Comparison of ENCODE assay signal across 8 cellular contexts in the genomic region with DNA sequence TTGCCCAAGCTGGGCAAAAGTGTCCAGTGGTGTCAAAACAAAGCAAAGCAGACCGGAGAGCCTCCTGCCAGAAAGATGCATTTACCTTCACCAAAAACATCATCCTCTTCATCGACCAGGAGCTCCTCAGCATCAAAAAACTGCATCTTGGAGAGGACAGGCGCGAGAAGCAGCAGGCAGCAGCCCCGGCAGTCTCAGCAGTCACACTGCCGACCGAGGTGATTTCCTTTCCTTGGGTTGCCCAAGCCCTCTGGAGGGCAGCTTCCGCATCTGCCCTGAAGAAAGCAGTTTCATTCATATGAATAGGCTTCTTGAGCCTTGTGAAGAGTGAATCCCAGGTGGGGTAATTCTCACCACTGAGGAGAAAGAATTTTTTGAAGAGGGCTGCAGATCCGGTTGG. TPM values are rescaled to one million over a fixed set of nuclear protein-coding genes. Genes with fewer than 3 reads are reported as not detected.
DNase-seq lines count a peak whose midpoint lies in the region; ATAC-seq and TF ChIP-seq lines count a peak whose summit lies in the region.

A gene with protein sequence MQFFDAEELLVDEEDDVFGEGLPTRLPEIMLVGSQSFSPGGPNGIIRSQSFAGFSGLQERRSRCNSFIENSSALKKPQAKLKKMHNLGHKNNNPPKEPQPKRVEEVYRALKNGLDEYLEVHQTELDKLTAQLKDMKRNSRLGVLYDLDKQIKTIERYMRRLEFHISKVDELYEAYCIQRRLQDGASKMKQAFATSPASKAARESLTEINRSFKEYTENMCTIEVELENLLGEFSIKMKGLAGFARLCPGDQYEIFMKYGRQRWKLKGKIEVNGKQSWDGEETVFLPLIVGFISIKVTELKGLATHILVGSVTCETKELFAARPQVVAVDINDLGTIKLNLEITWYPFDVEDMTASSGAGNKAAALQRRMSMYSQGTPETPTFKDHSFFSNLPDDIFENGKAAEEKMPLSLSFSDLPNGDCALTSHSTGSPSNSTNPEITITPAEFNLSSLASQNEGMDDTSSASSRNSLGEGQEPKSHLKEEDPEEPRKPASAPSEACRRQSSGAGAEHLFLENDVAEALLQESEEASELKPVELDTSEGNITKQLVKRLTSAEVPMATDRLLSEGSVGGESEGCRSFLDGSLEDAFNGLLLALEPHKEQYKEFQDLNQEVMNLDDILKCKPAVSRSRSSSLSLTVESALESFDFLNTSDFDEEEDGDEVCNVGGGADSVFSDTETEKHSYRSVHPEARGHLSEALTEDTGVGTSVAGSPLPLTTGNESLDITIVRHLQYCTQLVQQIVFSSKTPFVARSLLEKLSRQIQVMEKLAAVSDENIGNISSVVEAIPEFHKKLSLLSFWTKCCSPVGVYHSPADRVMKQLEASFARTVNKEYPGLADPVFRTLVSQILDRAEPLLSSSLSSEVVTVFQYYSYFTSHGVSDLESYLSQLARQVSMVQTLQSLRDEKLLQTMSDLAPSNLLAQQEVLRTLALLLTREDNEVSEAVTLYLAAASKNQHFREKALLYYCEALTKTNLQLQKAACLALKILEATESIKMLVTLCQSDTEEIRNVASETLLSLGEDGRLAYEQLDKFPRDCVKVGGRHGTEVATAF (minus strand): TSS at position 208 of the 400 bp plus-strand sequence. CDS start 62 bp downstream, at position 146.

- no peak within 1 kb of the TSS for H3K27ac ChIP-seq in WERI-Rb-1

- H3K9me3 Mint-ChIP-seq in T-helper 1 cell treated with Interleukin-12 subunit alpha and Interleukin-12 subunit beta and Interleukin-4 antibody, amounts not matched to agents 30 μg/mL and 1 μg/mL, for 36 hours = no peaks in the 10 kb centered on the region
- H3K9me3 Mint-ChIP-seq in natural killer cell treated with Interleukin-12 subunit alpha and Interleukin-12 subunit beta and Interleukin-15 and Interleukin-18, amount 100 ng/mL, for 72 hours = no peaks in the 10 kb centered on the region

- peak; percentile 28 for ATAC-seq in HG02885 (IDR thresholded peaks at IDR 0.05; ENCODE audit: poor library complexity, unreplicated experiment)
- peak; percentile 73 to 82 for ATAC-seq in natural killer cell treated with Interleukin-12 subunit alpha and Interleukin-12 subunit beta and Interleukin-15 and Interleukin-18, amount 100 ng/mL, for 72 hours

- H3K4me1 Mint-ChIP-seq in T-helper 1 cell treated with Interleukin-12 subunit alpha and Interleukin-12 subunit beta and Interleukin-4 antibody, amounts not matched to agents 30 μg/mL and 1 μg/mL, for 36 hours (ENCODE audit: low read depth) = peaks cover 61% of the 10 kb centered on the region
- H3K4me1 Mint-ChIP-seq in natural killer cell treated with Interleukin-12 subunit alpha and Interleukin-12 subunit beta and Interleukin-15 and Interleukin-18, amount 100 ng/mL, for 72 hours (ENCODE audit: low read depth in 2 of 2) = peaks cover 76 to 95% of the 10 kb centered on the region in 2 donors

- TF ChIP-seq CTCF in GM12865 (IDR thresholded peaks at IDR 0.05; ENCODE audit: insufficient read depth, low read depth, low read length, missing control alignments) (peak; percentile 29), WERI-Rb-1 (IDR thresholded peaks at IDR 0.05; ENCODE audit: low read depth, low read length) (no peak)

- H3K27ac Mint-ChIP-seq in T-helper 1 cell treated with Interleukin-12 subunit alpha and Interleukin-12 subunit beta and Interleukin-4 antibody, amounts not matched to agents 30 μg/mL and 1 μg/mL, for 36 hours = peak within 1 kb of the TSS; percentile 92
- peak within 1 kb of the TSS; percentile 84 to 89 for H3K27ac Mint-ChIP-seq in natural killer cell treated with Interleukin-12 subunit alpha and Interleukin-12 subunit beta and Interleukin-15 and Interleukin-18, amount 100 ng/mL, for 72 hours

- no peaks in the 10 kb centered on the region for H3K36me3 ChIP-seq in WERI-Rb-1

- H3K4me3 ChIP-seq in GM12865 (ENCODE audit: low read depth, low read length) (peak within 1 kb of the TSS; percentile 90), WERI-Rb-1 (ENCODE audit: low read depth, low read length) (no peak within 1 kb of the TSS)

- H3K4me3 Mint-ChIP-seq in T-helper 1 cell treated with Interleukin-12 subunit alpha and Interleukin-12 subunit beta and Interleukin-4 antibody, amounts not matched to agents 30 μg/mL and 1 μg/mL, for 36 hours = peak within 1 kb of the TSS; percentile 100
- peak within 1 kb of the TSS; percentile 83 for H3K4me3 Mint-ChIP-seq in natural killer cell treated with Interleukin-12 subunit alpha and Interleukin-12 subunit beta and Interleukin-15 and Interleukin-18, amount 100 ng/mL, for 72 hours

- H3K9me3 ChIP-seq in WERI-Rb-1 (ENCODE audit: severe bottlenecking) = no peaks in the 10 kb centered on the region

- peaks cover 60% of the 10 kb centered on the region for H3K36me3 Mint-ChIP-seq in T-helper 1 cell treated with Interleukin-12 subunit alpha and Interleukin-12 subunit beta and Interleukin-4 antibody, amounts not matched to agents 30 μg/mL and 1 μg/mL, for 36 hours (ENCODE audit: low read depth)
- no peaks in the 10 kb centered on the region for H3K36me3 Mint-ChIP-seq in natural killer cell treated with Interleukin-12 subunit alpha and Interleukin-12 subunit beta and Interleukin-15 and Interleukin-18, amount 100 ng/mL, for 72 hours

- no peaks in the 10 kb centered on the region for H3K27me3 ChIP-seq in WERI-Rb-1 (ENCODE audit: insufficient read depth, low read depth, severe bottlenecking)

- DNase-seq in GM12865 (ENCODE audit: low read depth) = peak; percentile 88
- DNase-seq in astrocyte of the hippocampus (ENCODE audit: low read depth, low spot score) = peak; percentile 14
- peak; percentile 90 for DNase-seq in natural killer cell treated with Interleukin-12 subunit alpha and Interleukin-12 subunit beta and Interleukin-15 and Interleukin-18, amount 100 ng/mL, for 72 hours (ENCODE audit: low spot score)
- DNase-seq in GM19238 (ENCODE audit: insufficient read length, low spot score) = no peak
- DNase-seq in H4 (ENCODE audit: low spot score) = no peak
- DNase-seq in WERI-Rb-1 = no peak

- no peaks in the 10 kb centered on the region for H3K27me3 Mint-ChIP-seq in T-helper 1 cell treated with Interleukin-12 subunit alpha and Interleukin-12 subunit beta and Interleukin-4 antibody, amounts not matched to agents 30 μg/mL and 1 μg/mL, for 36 hours (ENCODE audit: low read depth)
- H3K27me3 Mint-ChIP-seq in natural killer cell treated with Interleukin-12 subunit alpha and Interleukin-12 subunit beta and Interleukin-15 and Interleukin-18, amount 100 ng/mL, for 72 hours = no peaks in the 10 kb centered on the region

RNA-seq across cellular contexts. Expression of the gene that starts here (rescaled TPM):
- 10 to 100 TPM; 58.7 to 88.4 TPM for total RNA-seq in natural killer cell treated with Interleukin-12 subunit alpha and Interleukin-12 subunit beta and Interleukin-15 and Interleukin-18, amount 100 ng/mL, for 72 hours
- not detected in 2 replicates for total RNA-seq in H4 (2014; rRNA removed; shearing (Covaris generic))

Comparison
In these comparisons a context has a peak if more than half of its experiments do, and no peak if none do; other contexts are left out.
1. RNA of the gene that starts here (total RNA-seq): 58.7 to 88.4 TPM in natural killer cell treated with Interleukin-12 subunit alpha and Interleukin-12 subunit beta and Interleukin-15 and Interleukin-18, amount 100 ng/mL, for 72 hours; not detected in H4; every median in the first group is over 10 times any median in the second.
2. DNase-seq: peak in GM12865 (single experiment), astrocyte of the hippocampus (single experiment) and natural killer cell treated with Interleukin-12 subunit alpha and Interleukin-12 subunit beta and Interleukin-15 and Interleukin-18, amount 100 ng/mL, for 72 hours (single experiment); none in GM19238 (single experiment), H4 (single experiment) and WERI-Rb-1 (single experiment).